Comparison of ENCODE assay signal across 1 cellular context in the genomic region with DNA sequence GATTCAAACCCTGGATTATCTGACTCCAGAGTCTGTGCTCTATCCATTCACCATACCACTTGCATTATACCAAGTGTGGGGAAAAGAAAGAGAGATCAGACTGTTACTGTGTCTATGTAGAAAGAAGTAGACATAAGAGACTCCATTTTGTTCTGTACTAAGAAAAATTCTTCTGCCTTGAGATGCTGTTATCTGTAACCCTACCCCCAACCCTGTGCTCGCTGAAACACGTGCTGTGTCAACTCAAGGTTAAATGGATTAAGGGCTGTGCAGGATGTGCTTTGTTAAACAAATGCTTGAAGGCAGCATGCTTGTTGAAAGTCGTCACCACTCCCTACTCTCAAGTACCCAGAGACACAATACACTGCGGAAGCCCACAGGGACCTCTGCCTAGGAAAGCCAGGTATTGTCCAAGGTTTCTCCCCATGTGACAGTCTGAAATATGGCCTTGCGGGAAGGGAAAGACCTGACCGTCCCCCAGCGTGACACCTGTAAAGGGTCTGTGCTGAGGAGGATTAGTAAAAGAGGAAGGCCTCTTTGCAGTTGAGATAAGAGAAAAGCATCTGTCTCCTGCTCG.
TF ChIP-seq lines count a peak whose summit lies in the region.

No MANE protein-coding gene starts in this region.

TF ChIP-seq in GM12878, 131 proteins besides CTCF, POLR2A, EP300 and RAD21:
- TF ChIP-seq, protein P1, sequence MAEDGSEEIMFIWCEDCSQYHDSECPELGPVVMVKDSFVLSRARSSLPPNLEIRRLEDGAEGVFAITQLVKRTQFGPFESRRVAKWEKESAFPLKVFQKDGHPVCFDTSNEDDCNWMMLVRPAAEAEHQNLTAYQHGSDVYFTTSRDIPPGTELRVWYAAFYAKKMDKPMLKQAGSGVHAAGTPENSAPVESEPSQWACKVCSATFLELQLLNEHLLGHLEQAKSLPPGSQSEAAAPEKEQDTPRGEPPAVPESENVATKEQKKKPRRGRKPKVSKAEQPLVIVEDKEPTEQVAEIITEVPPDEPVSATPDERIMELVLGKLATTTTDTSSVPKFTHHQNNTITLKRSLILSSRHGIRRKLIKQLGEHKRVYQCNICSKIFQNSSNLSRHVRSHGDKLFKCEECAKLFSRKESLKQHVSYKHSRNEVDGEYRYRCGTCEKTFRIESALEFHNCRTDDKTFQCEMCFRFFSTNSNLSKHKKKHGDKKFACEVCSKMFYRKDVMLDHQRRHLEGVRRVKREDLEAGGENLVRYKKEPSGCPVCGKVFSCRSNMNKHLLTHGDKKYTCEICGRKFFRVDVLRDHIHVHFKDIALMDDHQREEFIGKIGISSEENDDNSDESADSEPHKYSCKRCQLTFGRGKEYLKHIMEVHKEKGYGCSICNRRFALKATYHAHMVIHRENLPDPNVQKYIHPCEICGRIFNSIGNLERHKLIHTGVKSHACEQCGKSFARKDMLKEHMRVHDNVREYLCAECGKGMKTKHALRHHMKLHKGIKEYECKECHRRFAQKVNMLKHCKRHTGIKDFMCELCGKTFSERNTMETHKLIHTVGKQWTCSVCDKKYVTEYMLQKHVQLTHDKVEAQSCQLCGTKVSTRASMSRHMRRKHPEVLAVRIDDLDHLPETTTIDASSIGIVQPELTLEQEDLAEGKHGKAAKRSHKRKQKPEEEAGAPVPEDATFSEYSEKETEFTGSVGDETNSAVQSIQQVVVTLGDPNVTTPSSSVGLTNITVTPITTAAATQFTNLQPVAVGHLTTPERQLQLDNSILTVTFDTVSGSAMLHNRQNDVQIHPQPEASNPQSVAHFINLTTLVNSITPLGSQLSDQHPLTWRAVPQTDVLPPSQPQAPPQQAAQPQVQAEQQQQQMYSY (CRISPR knock-in tag; IDR thresholded peaks at IDR 0.05) = peak; percentile 80
- TF ChIP-seq, protein P2, sequence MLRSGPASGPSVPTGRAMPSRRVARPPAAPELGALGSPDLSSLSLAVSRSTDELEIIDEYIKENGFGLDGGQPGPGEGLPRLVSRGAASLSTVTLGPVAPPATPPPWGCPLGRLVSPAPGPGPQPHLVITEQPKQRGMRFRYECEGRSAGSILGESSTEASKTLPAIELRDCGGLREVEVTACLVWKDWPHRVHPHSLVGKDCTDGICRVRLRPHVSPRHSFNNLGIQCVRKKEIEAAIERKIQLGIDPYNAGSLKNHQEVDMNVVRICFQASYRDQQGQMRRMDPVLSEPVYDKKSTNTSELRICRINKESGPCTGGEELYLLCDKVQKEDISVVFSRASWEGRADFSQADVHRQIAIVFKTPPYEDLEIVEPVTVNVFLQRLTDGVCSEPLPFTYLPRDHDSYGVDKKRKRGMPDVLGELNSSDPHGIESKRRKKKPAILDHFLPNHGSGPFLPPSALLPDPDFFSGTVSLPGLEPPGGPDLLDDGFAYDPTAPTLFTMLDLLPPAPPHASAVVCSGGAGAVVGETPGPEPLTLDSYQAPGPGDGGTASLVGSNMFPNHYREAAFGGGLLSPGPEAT (IDR thresholded peaks at IDR 0.05; ENCODE audit: low read depth) = peak; percentile 37; the same call in 1 of the 2 replicates
- 0 out of 2 replicates have a peak, but pooled peaks have one; percentile 24 for TF ChIP-seq YY1 (IDR thresholded peaks at IDR 0.05; ENCODE audit: low read depth, low read length)
- TF ChIP-seq SPI1 (IDR thresholded peaks at IDR 0.05; ENCODE audit: borderline replicate concordance, insufficient read depth, low read depth, low read length) = peak; percentile 38; the same call in 1 of the 2 replicates
- TF ChIP-seq HDGF (IDR thresholded peaks at IDR 0.05) = 0 out of 2 replicates have a peak, but pooled peaks have one; percentile 47
- TF ChIP-seq POLR2AphosphoS5 (IDR thresholded peaks at IDR 0.05; ENCODE audit: low read length) = 0 out of 2 replicates have a peak, but pooled peaks have one; percentile 26
- peak; percentile 64 to 67; a peak in 2 of 4 replicates for TF ChIP-seq BHLHE40 (IDR thresholded peaks at IDR 0.05; ENCODE audit: borderline replicate concordance in 1 of 2, low read depth in 2 of 2, low read length in 1 of 2)
- peak; percentile 98 for TF ChIP-seq ZNF592 (IDR thresholded peaks at IDR 0.05)
- TF ChIP-seq, protein P3, sequence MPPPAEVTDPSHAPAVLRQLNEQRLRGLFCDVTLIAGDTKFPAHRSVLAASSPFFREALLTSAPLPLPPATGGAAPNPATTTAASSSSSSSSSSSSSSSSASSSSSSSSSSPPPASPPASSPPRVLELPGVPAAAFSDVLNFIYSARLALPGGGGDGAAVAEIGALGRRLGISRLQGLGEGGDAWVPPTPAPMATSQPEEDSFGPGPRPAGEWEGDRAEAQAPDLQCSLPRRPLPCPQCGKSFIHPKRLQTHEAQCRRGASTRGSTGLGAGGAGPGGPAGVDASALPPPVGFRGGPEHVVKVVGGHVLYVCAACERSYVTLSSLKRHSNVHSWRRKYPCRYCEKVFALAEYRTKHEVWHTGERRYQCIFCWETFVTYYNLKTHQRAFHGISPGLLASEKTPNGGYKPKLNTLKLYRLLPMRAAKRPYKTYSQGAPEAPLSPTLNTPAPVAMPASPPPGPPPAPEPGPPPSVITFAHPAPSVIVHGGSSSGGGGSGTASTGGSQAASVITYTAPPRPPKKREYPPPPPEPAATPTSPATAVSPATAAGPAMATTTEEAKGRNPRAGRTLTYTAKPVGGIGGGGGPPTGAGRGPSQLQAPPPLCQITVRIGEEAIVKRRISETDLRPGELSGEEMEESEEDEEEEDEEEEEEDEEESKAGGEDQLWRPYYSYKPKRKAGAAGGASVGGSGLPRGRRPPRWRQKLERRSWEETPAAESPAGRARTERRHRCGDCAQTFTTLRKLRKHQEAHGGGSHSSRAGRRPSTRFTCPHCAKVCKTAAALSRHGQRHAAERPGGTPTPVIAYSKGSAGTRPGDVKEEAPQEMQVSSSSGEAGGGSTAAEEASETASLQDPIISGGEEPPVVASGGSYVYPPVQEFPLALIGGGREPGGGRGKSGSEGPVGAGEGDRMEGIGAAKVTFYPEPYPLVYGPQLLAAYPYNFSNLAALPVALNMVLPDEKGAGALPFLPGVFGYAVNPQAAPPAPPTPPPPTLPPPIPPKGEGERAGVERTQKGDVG (CRISPR knock-in tag; IDR thresholded peaks at IDR 0.05) = peak; percentile 80; the same call in 1 of the 2 replicates
- TF ChIP-seq ATF7 (IDR thresholded peaks at IDR 0.05; ENCODE audit: low read depth) = 0 out of 2 replicates have a peak, but pooled peaks have one; percentile 31
- 0 out of 2 replicates have a peak, but pooled peaks have one; percentile 9 for TF ChIP-seq RAD51 (IDR thresholded peaks at IDR 0.05)
- peak; percentile 96 for TF ChIP-seq ZNF687 (IDR thresholded peaks at IDR 0.05)
